8 cellular contexts compared by ENCODE assay signal in genomic region chr13:74040200-74040599, GRCh38.
A peak's percentile ranks its signal among the peaks of the same experiment; 100 is the strongest.
DNase-seq lines count a peak whose midpoint lies in the region; ATAC-seq, FAIRE-seq and TF ChIP-seq lines count a peak whose summit lies in the region.

No MANE protein-coding gene starts in this region.

- no peaks in the 10 kb centered on the region for H3K9me1 ChIP-seq in keratinocyte (ENCODE audit: control insufficient read depth, extremely low read depth, insufficient read depth, low read length)

- H2AFZ ChIP-seq in astrocyte (ENCODE audit: low read depth, low read length) (no peak overlapping the region), keratinocyte (ENCODE audit: control insufficient read depth, low read length) (no peak overlapping the region)

- H4K20me1 ChIP-seq in astrocyte (ENCODE audit: insufficient read depth, low read length) (peaks cover 76% of the 10 kb centered on the region), keratinocyte (ENCODE audit: control insufficient read depth, extremely low read depth, insufficient read depth, low read length) (no peaks in the 10 kb centered on the region)

- no peak overlapping the region for H3K27ac ChIP-seq in astrocyte (ENCODE audit: low read depth, low read length)
- H3K27ac ChIP-seq in keratinocyte (ENCODE audit: control insufficient read depth, insufficient read depth, low read length): no peak overlapping the region
- H3K27ac ChIP-seq in tibial nerve: no peak overlapping the region

- H3K4me1 Mint-ChIP-seq in astrocyte (ENCODE audit: low read depth, unreplicated experiment): peaks cover 19% of the 10 kb centered on the region

- H3K27me3 ChIP-seq in astrocyte (ENCODE audit: insufficient read depth, low read length): no peaks in the 10 kb centered on the region
- no peaks in the 10 kb centered on the region for H3K27me3 ChIP-seq in keratinocyte (ENCODE audit: control insufficient read depth, extremely low read depth, insufficient read depth, low read length)
- H3K27me3 ChIP-seq in tibial nerve: no peaks in the 10 kb centered on the region

- 44 to 46% methylated on average over 4 of the region's 4 CpGs for WGBS in tibial nerve, 2 donors

- no peak overlapping the region for H3K4me2 ChIP-seq in astrocyte (ENCODE audit: low read length)
- no peak overlapping the region for H3K4me2 ChIP-seq in keratinocyte (ENCODE audit: control insufficient read depth, extremely low read depth, insufficient read depth, low read depth, low read length)

- H3K79me2 ChIP-seq in astrocyte (ENCODE audit: insufficient read depth, low read length): peaks cover 85% of the 10 kb centered on the region
- H3K79me2 ChIP-seq in keratinocyte (ENCODE audit: control insufficient read depth, insufficient read depth, low read length): peaks cover 14% of the 10 kb centered on the region

- H3K9me3 Mint-ChIP-seq in astrocyte (ENCODE audit: unreplicated experiment): no peaks in the 10 kb centered on the region

- H3K36me3 ChIP-seq in astrocyte (ENCODE audit: insufficient read depth, low read length): no peaks in the 10 kb centered on the region
- no peaks in the 10 kb centered on the region for H3K36me3 ChIP-seq in keratinocyte (ENCODE audit: control insufficient read depth in 2 of 2, extremely low read depth in 1 of 2, insufficient read depth in 2 of 2, low read length in 2 of 2)
- H3K36me3 ChIP-seq in tibial nerve: no peaks in the 10 kb centered on the region

- no peaks in the 10 kb centered on the region for H3K27me3 Mint-ChIP-seq in astrocyte (ENCODE audit: low read depth, unreplicated experiment)

- H3K4me1 ChIP-seq in astrocyte (ENCODE audit: insufficient read depth, low read length) (no peaks in the 10 kb centered on the region), keratinocyte (ENCODE audit: control insufficient read depth, extremely low read depth, insufficient read depth, low read length) (peaks cover 15% of the 10 kb centered on the region), tibial nerve (peaks cover 0 to 47% (median 0%) of the 10 kb centered on the region in 4 donors)

- FAIRE-seq in astrocyte (lab: Jason Lieb, UNC) (no peak), keratinocyte (lab: Jason Lieb, UNC) (no peak)

- H3K9me3 ChIP-seq in astrocyte (ENCODE audit: insufficient read depth, low read depth, low read length) (no peaks in the 10 kb centered on the region), keratinocyte (ENCODE audit: control insufficient read depth, low read depth, low read length) (no peaks in the 10 kb centered on the region), tibial nerve (no peaks in the 10 kb centered on the region)

- DNase-seq in AG04449 (ENCODE audit: low read depth, low spot score) (no peak), NAMALWA (ENCODE audit: low spot score) (peak; percentile 66), astrocyte (ENCODE audit: low read depth) (no peak), keratinocyte (ENCODE audit: low read depth, low spot score) (no peak), tibial nerve (ENCODE audit: low spot score in 2 of 2) (peak in 1 of 2 donors; percentile 25), T1000 (lab: John Stamatoyannopoulos, UW) (no peak)

- TF ChIP-seq EP300 in tibial nerve (IDR thresholded peaks at IDR 0.05): no peak

- no peak overlapping the region for H3K4me3 ChIP-seq in AG04449 (ENCODE audit: low read depth, low read length)
- no peak overlapping the region for H3K4me3 ChIP-seq in GM12875 (ENCODE audit: low read depth, low read length)
- H3K4me3 ChIP-seq in astrocyte (ENCODE audit: insufficient read depth, low read depth, low read length): no peak overlapping the region
- H3K4me3 ChIP-seq in keratinocyte (ENCODE audit: control insufficient read depth in 2 of 3, extremely low read depth in 1 of 3, insufficient read depth in 2 of 3, low read depth in 1 of 3, low read length in 3 of 3): no peak overlapping the region
- H3K4me3 ChIP-seq in tibial nerve: no peak overlapping the region

- peaks cover 10% of the 10 kb centered on the region for H3K36me3 Mint-ChIP-seq in astrocyte (ENCODE audit: low read depth, unreplicated experiment)

- no peak for TF ChIP-seq POLR2A in tibial nerve (IDR thresholded peaks at IDR 0.05)

- CTCF ChIA-PET in AG04449 (lab: Yijun Ruan, JAX): interaction anchor here (1.5 kb wide), 1 partner anchor 12 kb away, joined by 3 read pairs; no protein-coding TSS in a partner anchor

- H3K27ac Mint-ChIP-seq in astrocyte (ENCODE audit: unreplicated experiment): no peak overlapping the region

- peak; percentile 33 for TF ChIP-seq CTCF in AG04449 (IDR thresholded peaks at IDR 0.05; ENCODE audit: insufficient read depth, low read length, missing control alignments)
- peak; percentile 78 for TF ChIP-seq CTCF in GM12875 (IDR thresholded peaks at IDR 0.05; ENCODE audit: borderline replicate concordance, insufficient read depth, low read depth, low read length)
- peak; percentile 44 for TF ChIP-seq CTCF in astrocyte (IDR thresholded peaks at IDR 0.05; ENCODE audit: insufficient read depth, low read depth, low read length)
- TF ChIP-seq CTCF in keratinocyte (optimal IDR thresholded peaks at IDR 0.05 in 1 of 3, IDR thresholded peaks at IDR 0.05 in 1 of 3, conservative IDR thresholded peaks at IDR 0.05 in 1 of 3; ENCODE audit: extremely low read depth in 1 of 3, insufficient read depth in 2 of 3, low read length in 3 of 3): peak; percentile 52 to 77 (median 57)
- peak; percentile 31 to 52 (median 39) for TF ChIP-seq CTCF in tibial nerve (IDR thresholded peaks at IDR 0.05)

- H3K9ac ChIP-seq in astrocyte (ENCODE audit: low read length): no peak overlapping the region
- no peak overlapping the region for H3K9ac ChIP-seq in keratinocyte (ENCODE audit: control insufficient read depth, extremely low read depth, insufficient read depth, low read length)

- no peak overlapping the region for H3K4me3 Mint-ChIP-seq in astrocyte (ENCODE audit: unreplicated experiment)

- peak; percentile 64 for ATAC-seq in HG02610 (IDR thresholded peaks at IDR 0.05; ENCODE audit: unreplicated experiment)

- POLR2A ChIA-PET in AG04449 (lab: Yijun Ruan, JAX): no interaction called here

- dilution Hi-C loops in keratinocyte (cut with MboI; ENCODE audit: extremely low pct_ligation_motif_present, low sequenced_read_pairs): no loop called here
